ENCODE assay signal across 8 cellular contexts in the genomic region with DNA sequence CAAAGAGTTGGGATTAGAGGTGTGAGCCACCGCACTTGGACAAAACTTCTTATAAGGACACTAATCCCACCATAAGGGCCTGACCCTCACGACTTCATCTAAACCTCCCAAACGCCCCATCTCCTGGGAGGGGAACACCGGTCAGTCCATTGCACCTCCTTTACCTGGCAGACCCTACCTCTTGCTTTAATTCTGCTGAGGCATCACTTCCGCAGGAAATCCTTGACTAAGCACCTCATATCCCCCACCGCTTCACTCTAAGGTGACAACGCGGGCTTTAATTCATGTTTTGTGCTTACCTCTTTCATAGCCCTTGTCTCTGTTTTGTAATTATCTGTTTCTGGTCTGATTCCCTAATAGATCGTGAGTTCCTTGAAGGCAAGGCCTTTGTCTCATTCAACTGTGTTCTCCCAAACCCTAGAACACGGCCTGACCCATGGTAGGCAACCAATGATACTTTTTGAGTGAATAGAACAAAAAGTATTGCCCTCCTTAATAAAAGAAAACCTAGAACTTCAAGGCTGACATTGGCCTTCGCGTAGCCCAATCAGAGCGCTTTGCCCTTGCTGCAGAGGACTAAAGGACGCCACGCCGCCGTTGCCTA. TPM values are rescaled to one million over a fixed set of nuclear protein-coding genes. Genes with fewer than 3 reads are reported as not detected.
DNase-seq lines count a peak whose midpoint lies in the region; ATAC-seq, FAIRE-seq and TF ChIP-seq lines count a peak whose summit lies in the region.

No MANE protein-coding gene starts in this region.

- no peak overlapping the region for H3K18ac ChIP-seq in IMR-90 (ENCODE audit: low read depth, low read length)

- H3K9me1 ChIP-seq in IMR-90 (ENCODE audit: insufficient read depth, low read length) (peaks cover 4% of the 10 kb centered on the region; the same call in 1 of the 2 replicates), K562 (ENCODE audit: control insufficient read depth, insufficient read depth, low read length) (no peaks in the 10 kb centered on the region)

- no TSS peak for BruUV-seq in IMR-90 (replicated peaks; lab: Mats Ljungman, UMichigan)
- no TSS peak for BruUV-seq in K562 (replicated peaks; lab: Mats Ljungman, UMichigan)

- H2AK5ac ChIP-seq in IMR-90 (ENCODE audit: low read depth, low read length) = no peak overlapping the region

- dilution Hi-C loops in IMR-90 (cut with HindIII; ENCODE audit: low sequenced_read_pairs, unreplicated experiment) = no loop called here

- FAIRE-seq in K562 (lab: Jason Lieb, UNC) = no peak

- CTCF ChIA-PET in IMR-90 (lab: Yijun Ruan, JAX) = no interaction called here
- CTCF ChIA-PET in K562 (lab: Yijun Ruan, JAX; ENCODE audit: low intra/inter-chr PET ratio) = no interaction called here

- H3K79me1 ChIP-seq in IMR-90 (ENCODE audit: low read depth in 1 of 2, low read length in 2 of 2) = peaks cover 10 to 20% of the 10 kb centered on the region in 2 experiments; a peak in 3 of 4 replicates

- H3K27me3 Mint-ChIP-seq in natural killer cell treated with Interleukin-12 subunit alpha and Interleukin-12 subunit beta and Interleukin-15 and Interleukin-18, amount 100 ng/mL, for 72 hours = peaks cover 14 to 23% of the 10 kb centered on the region in 2 donors

- peaks cover 10% of the 10 kb centered on the region for H3K79me2 ChIP-seq in ACC112 (ENCODE audit: control insufficient read depth, insufficient read depth, low read length, unreplicated experiment)
- H3K79me2 ChIP-seq in K562 (ENCODE audit: control insufficient read depth, insufficient read depth, low read length) = peaks cover 7% of the 10 kb centered on the region; the same call in 1 of the 3 replicates

- H3K9me3 ChIP-seq in IMR-90 (ENCODE audit: control insufficient read depth, insufficient read depth, low read length) (no peaks in the 10 kb centered on the region), K562 (replicated peaks; ENCODE audit: control insufficient read depth, insufficient read depth, low read depth, low read length) (no peaks in the 10 kb centered on the region)

- H2BK20ac ChIP-seq in IMR-90 (ENCODE audit: low read depth, low read length) = no peak overlapping the region

- POLR2A ChIA-PET in IMR-90 (lab: Charles Lee; ENCODE audit: unreplicated experiment) (interaction anchor here (0.7 kb wide), 2 partner anchors 950 to 1494 kb away, joined by 3 to 5 read pairs; no protein-coding TSS in a partner anchor), K562 (lab: Yijun Ruan, JAX) (interaction anchor here (0.8 to 3.2 kb wide), 4 partner anchors 11 to 211 kb away, joined by 3 to 29 read pairs (median 4); no protein-coding TSS in a partner anchor)

- H4K8ac ChIP-seq in IMR-90 (ENCODE audit: low read depth in 2 of 2, low read length in 2 of 2) = no peak overlapping the region

- H3K4me3 Mint-ChIP-seq in natural killer cell treated with Interleukin-12 subunit alpha and Interleukin-12 subunit beta and Interleukin-15 and Interleukin-18, amount 100 ng/mL, for 72 hours = peak overlapping the region; percentile 89

- H3K4me1 ChIP-seq in ACC112 (ENCODE audit: control insufficient read depth, insufficient read depth, low read length, unreplicated experiment) (peaks cover 7% of the 10 kb centered on the region), IMR-90 (ENCODE audit: control insufficient read depth, insufficient read depth, low read length) (0 out of 2 replicates have a peak, but pooled peaks cover 3% of the 10 kb centered on the region), K562 (replicated peaks in 1 of 2; ENCODE audit: control insufficient read depth in 2 of 2, insufficient read depth in 2 of 2, low read length in 2 of 2) (peaks cover 13 to 14% of the 10 kb centered on the region in 2 experiments; a peak in 4 of 5 replicates)

- no peak overlapping the region for H3K14ac ChIP-seq in IMR-90 (replicated peaks; ENCODE audit: low read depth, low read length)

- no peak for TF ChIP-seq EP300 in K562 (IDR thresholded peaks at IDR 0.05; ENCODE audit: low read length)

- no peak overlapping the region for H4K91ac ChIP-seq in IMR-90 (ENCODE audit: insufficient read depth, low read depth, low read length)

- no peak overlapping the region for H2BK15ac ChIP-seq in IMR-90 (ENCODE audit: low read depth, low read length)

- H2AFZ ChIP-seq in ACC112 (ENCODE audit: low read length, unreplicated experiment) (peak overlapping the region; percentile 19), IMR-90 (replicated peaks; ENCODE audit: low read length, poor library complexity) (peak overlapping the region; percentile 98), K562 (ENCODE audit: low read depth, low read length) (peak overlapping the region; percentile 89)

- H3K9ac ChIP-seq in IMR-90 (ENCODE audit: low read depth, low read length) = no peak overlapping the region
- H3K9ac ChIP-seq in K562 (ENCODE audit: insufficient read depth in 1 of 2, low read depth in 2 of 2, low read length in 2 of 2) = no peak overlapping the region

- H4K5ac ChIP-seq in IMR-90 (ENCODE audit: low read depth, low read length) = no peak overlapping the region

- no peaks in the 10 kb centered on the region; the same call in 1 of the 2 replicates for H4K20me1 ChIP-seq in IMR-90 (ENCODE audit: insufficient read depth, low read length)
- H4K20me1 ChIP-seq in K562 (replicated peaks; ENCODE audit: control insufficient read depth, insufficient read depth, low read length) = peaks cover 6% of the 10 kb centered on the region

- H2AK9ac ChIP-seq in IMR-90 (replicated peaks; ENCODE audit: low read depth, low read length, poor library complexity) = no peak overlapping the region

- no peak overlapping the region for H3K56ac ChIP-seq in IMR-90 (ENCODE audit: extremely low read depth, insufficient read depth, low read length)

- 8% methylated on average over 2 of the region's 17 CpGs; no CpG with 5 or more reads in 1 of the 2 experiments for WGBS in IMR-90 (ENCODE audit: extremely low coverage in 2 of 2, insufficient read length in 1 of 2), 2 experiments
- 29% methylated on average over 17 of the region's 17 CpGs for WGBS in K562 (ENCODE audit: insufficient coverage, low coverage, missing lambda C conversion rate)

- TF ChIP-seq RAD21 in IMR-90 (IDR thresholded peaks at IDR 0.05; ENCODE audit: low read length) (no peak), K562 (CRISPR knock-in tag; conservative IDR thresholded peaks at IDR 0.05 in 1 of 2, IDR thresholded peaks at IDR 0.05 in 1 of 2) (no peak)

- TF ChIP-seq POLR2A in IMR-90 (IDR thresholded peaks at IDR 0.05; ENCODE audit: low read depth, low read length) (no peak), K562 (conservative IDR thresholded peaks at IDR 0.05) (no peak)

- H3K27ac ChIP-seq in ACC112 (ENCODE audit: low read depth, low read length) (no peak overlapping the region), IMR-90 (ENCODE audit: insufficient read depth, low read length) (no peak overlapping the region), K562 (ENCODE audit: extremely low read depth, low read depth, low read length) (no peak overlapping the region)

- H3K36me3 Mint-ChIP-seq in natural killer cell treated with Interleukin-12 subunit alpha and Interleukin-12 subunit beta and Interleukin-15 and Interleukin-18, amount 100 ng/mL, for 72 hours = no peaks in the 10 kb centered on the region

- peaks cover 26% of the 10 kb centered on the region for H3K27me3 ChIP-seq in ACC112 (ENCODE audit: insufficient read depth, low read length)
- peaks cover 11% of the 10 kb centered on the region; the same call in 1 of the 2 replicates for H3K27me3 ChIP-seq in IMR-90 (ENCODE audit: control insufficient read depth, insufficient read depth, low read length)
- H3K27me3 ChIP-seq in K562 (ENCODE audit: control insufficient read depth in 2 of 2, insufficient read depth in 2 of 2, low read length in 2 of 2) = peaks cover 30 to 36% of the 10 kb centered on the region in 2 experiments

- H3K9me3 Mint-ChIP-seq in natural killer cell treated with Interleukin-12 subunit alpha and Interleukin-12 subunit beta and Interleukin-15 and Interleukin-18, amount 100 ng/mL, for 72 hours = no peaks in the 10 kb centered on the region

- H3K36me3 ChIP-seq in ACC112 (ENCODE audit: insufficient read depth, low read length) (no peaks in the 10 kb centered on the region), IMR-90 (ENCODE audit: control insufficient read depth, insufficient read depth, low read length) (no peaks in the 10 kb centered on the region), K562 (ENCODE audit: control insufficient read depth, insufficient read depth, low read length) (no peaks in the 10 kb centered on the region)

- intact Hi-C loops in IMR-90 (cut with micrococcal nuclease) (loop anchor here (1.0 to 2.0 kb wide), 2 partner anchors 35 to 65 kb away; a partner anchor contains a TSS), K562 (cut with micrococcal nuclease) (no loop called here)

- H3K23ac ChIP-seq in IMR-90 (ENCODE audit: low read depth, low read length) = no peak overlapping the region

- in situ Hi-C loops in IMR-90 (cut with MboI; ENCODE audit: low sequenced_read_pairs) (no loop called here), K562 (cut with MboI) (no loop called here)

- no peak overlapping the region for H2BK5ac ChIP-seq in IMR-90 (ENCODE audit: low read depth, low read length, poor library complexity, severe bottlenecking)

- H3K4me1 Mint-ChIP-seq in natural killer cell treated with Interleukin-12 subunit alpha and Interleukin-12 subunit beta and Interleukin-15 and Interleukin-18, amount 100 ng/mL, for 72 hours (ENCODE audit: low read depth in 2 of 2) = peaks cover 20 to 21% of the 10 kb centered on the region in 2 donors

- H3K4me2 ChIP-seq in IMR-90 (ENCODE audit: low read depth, low read length) = no peak overlapping the region
- H3K4me2 ChIP-seq in K562 (ENCODE audit: insufficient read depth, low read length) = peak overlapping the region; percentile 54

- ATAC-seq in IMR-90 (ENCODE audit: low read depth) (no peak), K562 (no peak), GM18909 (IDR thresholded peaks at IDR 0.05; ENCODE audit: poor library complexity, unreplicated experiment) (no peak)
- no peak for ATAC-seq in natural killer cell treated with Interleukin-12 subunit alpha and Interleukin-12 subunit beta and Interleukin-15 and Interleukin-18, amount 100 ng/mL, for 72 hours

- no peak overlapping the region; the same call in 1 of the 2 replicates for H3K4me3 ChIP-seq in ACC112 (ENCODE audit: low read depth, low read length)
- no peak overlapping the region for H3K4me3 ChIP-seq in IMR-90 (ENCODE audit: insufficient read depth, low read depth, low read length)
- peak overlapping the region; percentile 84; the same call in 1 of the 2 replicates for H3K4me3 ChIP-seq in K562

- H2BK120ac ChIP-seq in IMR-90 (ENCODE audit: low read depth, low read length) = no peak overlapping the region

- no peak overlapping the region for H3K4ac ChIP-seq in IMR-90 (ENCODE audit: low read depth, low read length)

- H3K27ac Mint-ChIP-seq in natural killer cell treated with Interleukin-12 subunit alpha and Interleukin-12 subunit beta and Interleukin-15 and Interleukin-18, amount 100 ng/mL, for 72 hours = peak overlapping the region; percentile 29 to 42

- DNase-seq in IMR-90 (no peak), K562 (ENCODE audit: extremely low read depth in 1 of 4, low spot score in 3 of 4) (no peak), NCI-H1105 (lab: John Stamatoyannopoulos, UW) (no peak), DMS 273 treated with DMSO at 0.1 percent for 48 hours (lab: John Stamatoyannopoulos, UW) (no peak), AG20443 (ENCODE audit: low spot score) (no peak)
- no peak for DNase-seq in natural killer cell treated with Interleukin-12 subunit alpha and Interleukin-12 subunit beta and Interleukin-15 and Interleukin-18, amount 100 ng/mL, for 72 hours (ENCODE audit: low spot score)

- TF ChIP-seq CTCF in IMR-90 (conservative IDR thresholded peaks at IDR 0.05; ENCODE audit: low read depth, low read length) (no peak), K562 (IDR thresholded peaks at IDR 0.05 in 2 of 3, conservative IDR thresholded peaks at IDR 0.05 in 1 of 3; ENCODE audit: insufficient read depth in 2 of 3, low read depth in 1 of 3, low read length in 3 of 3) (no peak)

RNA-seq across cellular contexts. Expression of a gene that starts 0.5 kb away (rescaled TPM):
- 3.3 and 5.9 TPM in 2 replicates for total RNA-seq in IMR-90 (2012; rRNA removed)
- polyA plus RNA-seq in IMR-90 (2012; rRNA removed) = 10.8 and 10.9 TPM in 2 replicates
- polyA plus RNA-seq in IMR-90 (2012; cell fraction: cytosol; rRNA removed) = 4.5 and 5.8 TPM in 2 replicates
- polyA plus RNA-seq in IMR-90 (2012; cell fraction: nucleus; rRNA removed; ENCODE audit: low replicate concordance) = 56.1 and 60.8 TPM in 2 replicates
- 9.2 and 11.5 TPM in 2 replicates for total RNA-seq in K562 (2011; cell fraction: chromatin; rRNA removed; ENCODE audit: low replicate concordance)
- total RNA-seq in K562 (2011; cell fraction: nucleolus; rRNA removed) = 5.3 and 7.7 TPM in 2 replicates
- total RNA-seq in K562 (2011; cell fraction: nucleoplasm; rRNA removed) = 6.3 and 11.7 TPM in 2 replicates
- total RNA-seq in K562 (2014; rRNA removed) = 1.8 and 3.1 TPM in 2 replicates
- 2.2 and 2.5 TPM in 2 replicates for total RNA-seq in K562 (2014; rRNA removed; fragmentation: Illumina TruSeq; extraction: Trizol)
- total RNA-seq in K562 (2015; rRNA removed; fragmentation: Illumina TruSeq; extraction: Trizol) = 3.4 and 3.9 TPM in 2 replicates
- 1.8 and 3.2 TPM in 2 replicates for total RNA-seq in K562 (2021)
- polyA plus RNA-seq in K562 (2011; rRNA removed) = 3.6 and 9.5 TPM in 2 replicates
- polyA plus RNA-seq in K562 (2011; cell fraction: cytosol; rRNA removed) = 1.7 and 5.3 TPM in 2 replicates
- polyA plus RNA-seq in K562 (2011; cell fraction: nucleus; rRNA removed) = 21.4 and 31.5 TPM in 2 replicates
- 1.7 and 8.3 TPM in 2 replicates for polyA plus RNA-seq in K562 (2012)
- 1.8 TPM in 2 replicates for polyA plus RNA-seq in K562 (2014; fragmentation: Illumina TruSeq; extraction: Trizol)
- 1 to 10 TPM; 1.1 to 1.5 TPM for polyA plus RNA-seq in K562 (2014; fragmentation: Nextera tagmentation; extraction: Ambion mirVana)
- polyA plus RNA-seq in K562 (2014; rRNA removed) = 2.4 and 2.6 TPM in 2 replicates
- polyA minus RNA-seq in K562 (2011; rRNA and poly(A)+ RNA removed) = 1.8 and 7.0 TPM in 2 replicates
- polyA minus RNA-seq in K562 (2011; cell fraction: cytosol; rRNA and poly(A)+ RNA removed) = 2.5 and 2.8 TPM in 2 replicates
- 8.2 and 30.1 TPM in 2 replicates for polyA minus RNA-seq in K562 (2011; cell fraction: nucleus; rRNA and poly(A)+ RNA removed)
- 10 to 100 TPM; 18.8 to 19.1 TPM for total RNA-seq in natural killer cell treated with Interleukin-12 subunit alpha and Interleukin-12 subunit beta and Interleukin-15 and Interleukin-18, amount 100 ng/mL, for 72 hours

RNA-seq across cellular contexts. Expression of a gene that starts 36.0 kb away (rescaled TPM):
- total RNA-seq in IMR-90 (2012; rRNA removed) (5.7 and 10.3 TPM in 2 replicates), K562 (2014; rRNA removed) (15.2 and 20.7 TPM in 2 replicates), K562 (2014; rRNA removed; fragmentation: Illumina TruSeq; extraction: Trizol) (4.0 and 4.7 TPM in 2 replicates), K562 (2015; rRNA removed; fragmentation: Illumina TruSeq; extraction: Trizol) (11.8 and 13.3 TPM in 2 replicates), K562 (2021) (17.8 and 18.5 TPM in 2 replicates)
- polyA plus RNA-seq in IMR-90 (2012; rRNA removed) (29.3 and 30.3 TPM in 2 replicates), K562 (2011; rRNA removed) (7.1 and 16.0 TPM in 2 replicates), K562 (2014; fragmentation: Illumina TruSeq; extraction: Trizol) (12.8 and 17.0 TPM in 2 replicates), K562 (2014; fragmentation: Nextera tagmentation; extraction: Ambion mirVana) (under 1 TPM; 0.55 to 0.63 TPM), K562 (2014; rRNA removed) (10.9 and 14.4 TPM in 2 replicates)
- polyA plus RNA-seq in IMR-90 (2012; cell fraction: cytosol; rRNA removed) = 18.0 and 25.3 TPM in 2 replicates
- 17.9 and 24.3 TPM in 2 replicates for polyA plus RNA-seq in IMR-90 (2012; cell fraction: nucleus; rRNA removed; ENCODE audit: low replicate concordance)
- 4.1 and 8.3 TPM in 2 replicates for total RNA-seq in K562 (2011; cell fraction: chromatin; rRNA removed; ENCODE audit: low replicate concordance)
- total RNA-seq in K562 (2011; cell fraction: nucleolus; rRNA removed) = 11.3 and 12.5 TPM in 2 replicates
- 10.7 and 14.9 TPM in 2 replicates for total RNA-seq in K562 (2011; cell fraction: nucleoplasm; rRNA removed)
- 33.4 and 58.2 TPM in 2 replicates for polyA plus RNA-seq in K562 (2011; cell fraction: cytosol; rRNA removed)
- 12.9 and 16.7 TPM in 2 replicates for polyA plus RNA-seq in K562 (2011; cell fraction: nucleus; rRNA removed)
- 19.5 and 22.0 TPM in 2 replicates for polyA plus RNA-seq in K562 (2012)
- 4.0 and 5.8 TPM in 2 replicates for polyA minus RNA-seq in K562 (2011; rRNA and poly(A)+ RNA removed)
- 11.0 and 19.7 TPM in 2 replicates for polyA minus RNA-seq in K562 (2011; cell fraction: cytosol; rRNA and poly(A)+ RNA removed)
- 2.6 and 8.4 TPM in 2 replicates for polyA minus RNA-seq in K562 (2011; cell fraction: nucleus; rRNA and poly(A)+ RNA removed)
- 10 to 100 TPM; 32.6 to 64.3 TPM for total RNA-seq in natural killer cell treated with Interleukin-12 subunit alpha and Interleukin-12 subunit beta and Interleukin-15 and Interleukin-18, amount 100 ng/mL, for 72 hours

Comparison
In these comparisons a context has a peak if more than half of its experiments do, and no peak if none do; other contexts are left out.
1. H2AFZ ChIP-seq: peak in every context shown above with its lines; median percentile 98 in IMR-90; 89 in K562; 19 in ACC112.